26 cellular contexts compared by ENCODE assay signal in the genomic region with DNA sequence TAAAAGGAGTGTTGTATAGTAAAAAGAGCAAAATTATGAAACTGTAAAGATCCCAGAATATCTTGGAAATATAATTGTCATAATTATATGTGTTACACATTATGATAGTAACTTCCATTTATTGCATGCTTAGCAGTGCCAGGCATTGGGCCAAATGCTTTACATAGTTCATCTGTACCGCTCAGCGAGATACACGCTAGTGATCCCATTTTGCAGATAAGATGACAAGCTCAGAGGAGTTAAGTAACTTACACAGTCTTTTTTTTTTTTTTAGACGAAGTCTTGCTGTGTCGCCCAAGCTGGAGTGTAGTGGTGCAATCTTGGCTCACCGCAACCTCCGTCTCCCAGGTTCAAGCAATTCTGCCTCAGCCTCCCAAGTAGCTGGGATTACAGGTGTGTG. TPM values are rescaled to one million over a fixed set of nuclear protein-coding genes. Genes with fewer than 3 reads are reported as not detected.
DNase-seq lines count a peak whose midpoint lies in the region; ATAC-seq and TF ChIP-seq lines count a peak whose summit lies in the region.
"Had no signal": no experiment of that assay in that cellular context is flagged by ENCODE, and none has a peak within 500 bp of the region (broad histone marks: within the 10 kb centered on the region; RNA-seq: fewer than 3 reads in every experiment).

No MANE protein-coding gene starts in this region.

- peak; percentile 20 for DNase-seq in cardiac septum (ENCODE audit: low spot score)
- DNase-seq in left cardiac atrium, result no peak
- DNase-seq in adipocyte (ENCODE audit: low read depth), result no peak
- peak; percentile 70 for DNase-seq in fibroblast of pulmonary artery (ENCODE audit: low read depth)
- no peak for DNase-seq in GOT3 (lab: John Stamatoyannopoulos, UW)
- no peak for DNase-seq in hippocampal formation (lab: John Stamatoyannopoulos, UW)
- DNase-seq: CD8-positive, alpha-beta T cell; DMS 273 treated with DMSO at 0.1 percent for 48 hours; DMS79; NCI-H1105 treated with DMSO at 0.1 percent for 48 hours; NCI-H146; NCI-H2029; NCI-H446 treated with DMSO at 0.1 percent for 48 hours; NCI-H526; NCI-H82; NK-92 treated with Interleukin-12 subunit alpha and Interleukin-12 subunit beta, amount 100 ng/mL, for 24 hours; SHP77 had no signal

- H3K36me3 ChIP-seq in adipocyte (ENCODE audit: control insufficient read depth, insufficient read depth, low read length, severe bottlenecking), result no peaks in the 10 kb centered on the region
- peaks cover 0 to 3% (median 0%) of the 10 kb centered on the region in 5 donors for H3K36me3 ChIP-seq in subcutaneous abdominal adipose tissue (ENCODE audit: control insufficient read depth in 5 of 5, insufficient read depth in 5 of 5, low read length in 5 of 5)

- intact Hi-C loops in cardiac septum (cut with DNase I), result no loop called here
- intact Hi-C loops in left cardiac atrium (cut with DNase I), result no loop called here

- H3K27me3 ChIP-seq in adipocyte (replicated peaks; ENCODE audit: control insufficient read depth, insufficient read depth, low read length), result no peaks in the 10 kb centered on the region
- H3K27me3 ChIP-seq in subcutaneous abdominal adipose tissue (ENCODE audit: control insufficient read depth in 5 of 5, insufficient read depth in 4 of 5, low read length in 5 of 5), result no peaks in the 10 kb centered on the region

- H3K4me1 ChIP-seq in adipocyte (ENCODE audit: control insufficient read depth, insufficient read depth, low read length) (peaks cover 55% of the 10 kb centered on the region), subcutaneous abdominal adipose tissue (ENCODE audit: control insufficient read depth in 5 of 5, insufficient read depth in 5 of 5, low read length in 5 of 5) (peaks cover 25 to 59% (median 54%) of the 10 kb centered on the region in 5 donors)

- H3K9me3 ChIP-seq in adipocyte (ENCODE audit: control insufficient read depth, low read length) (no peaks in the 10 kb centered on the region), subcutaneous abdominal adipose tissue (ENCODE audit: control insufficient read depth in 5 of 5, low read length in 5 of 5) (no peaks in the 10 kb centered on the region)

- no peak for TF ChIP-seq CTCF in fibroblast of pulmonary artery (IDR thresholded peaks at IDR 0.05; ENCODE audit: low read length, missing control alignments)

- H3K9ac ChIP-seq in adipocyte (ENCODE audit: low read length) (peak overlapping the region; percentile 39), subcutaneous abdominal adipose tissue (ENCODE audit: low read length in 5 of 5) (no peak overlapping the region)

- H3K4me3 ChIP-seq in adipocyte (ENCODE audit: low read length), result no peak overlapping the region
- no peak overlapping the region for H3K4me3 ChIP-seq in fibroblast of pulmonary artery (replicated peaks; ENCODE audit: low read depth, low read length)
- no peak overlapping the region for H3K4me3 ChIP-seq in subcutaneous abdominal adipose tissue (ENCODE audit: low read depth in 1 of 5, low read length in 5 of 5)

- H3K27ac ChIP-seq in subcutaneous abdominal adipose tissue (ENCODE audit: low read depth, low read length), result peak overlapping the region; percentile 97
- H3K27ac ChIP-seq: 22Rv1, C4-2B, HL-60, RWPE1 had no signal

- ATAC-seq in left cardiac atrium (no peak), GM18873 (IDR thresholded peaks at IDR 0.05; ENCODE audit: low FRiP score, unreplicated experiment) (no peak)
- ATAC-seq: CD8-positive, alpha-beta T cell had no signal

RNA-seq across cellular contexts. Expression of a gene that starts 6.8 kb away (rescaled TPM):
- total RNA-seq in cardiac septum, result 45.4 TPM
- total RNA-seq in left cardiac atrium, result 10 to 100 TPM; 28.7 to 38.1 TPM

RNA-seq across cellular contexts. Expression of a gene that starts 9.4 kb away (rescaled TPM):
- total RNA-seq in cardiac septum (45.8 TPM), left cardiac atrium (10 to 100 TPM; 40.9 to 49.7 TPM)
- total RNA-seq: B cell; CD8-positive, alpha-beta T cell; H4; SK-MEL-5 had no signal

RNA-seq across cellular contexts. Expression of a gene that starts 21.6 kb away (rescaled TPM):
- total RNA-seq in cardiac septum (32.3 TPM), left cardiac atrium (10 to 100 TPM; 30.0 to 32.1 TPM)

RNA-seq across cellular contexts. Expression of a gene that starts 28.8 kb away (rescaled TPM):
- total RNA-seq in cardiac septum (not detected), left cardiac atrium (not detected)
- total RNA-seq: H4 had no signal

RNA-seq across cellular contexts. Expression of a gene that starts 46.9 kb away (rescaled TPM):
- total RNA-seq in cardiac septum, result 61.4 TPM
- total RNA-seq in left cardiac atrium, result 10 to 100 TPM; 60.3 to 63.9 TPM

Comparison
In these comparisons a context has a peak if more than half of its experiments do, and no peak if none do; other contexts are left out.
1. DNase-seq: peak in cardiac septum (single experiment) and fibroblast of pulmonary artery (single experiment); none in left cardiac atrium (single experiment), adipocyte (single experiment), GOT3 (single experiment) and hippocampal formation (0 of 2).